2 cellular contexts compared by ENCODE assay signal in genomic region chr10:77671594-77672252, GRCh38.
TF ChIP-seq lines count a peak whose summit lies in the region.

No MANE protein-coding gene starts in this region.

TF ChIP-seq in HepG2, 621 proteins besides CTCF, POLR2A, EP300 and RAD21:
- TF ChIP-seq CHD4 (IDR thresholded peaks at IDR 0.05; ENCODE audit: borderline replicate concordance, low read length) (no peak), CEBPB (IDR thresholded peaks at IDR 0.05; ENCODE audit: borderline replicate concordance, low read depth, low read length) (peak; percentile 50)
TF ChIP-seq in HepG2: peak in this region for 1.

TF ChIP-seq in K562, 482 proteins besides CTCF, POLR2A, EP300 and RAD21:
- no peak for TF ChIP-seq THAP12 (CRISPR knock-in tag; IDR thresholded peaks at IDR 0.05)
- no peak for TF ChIP-seq RNF219 (CRISPR knock-in tag; IDR thresholded peaks at IDR 0.05)
- no peak for TF ChIP-seq ZFPM2 (CRISPR knock-in tag; IDR thresholded peaks at IDR 0.05)
- no peak for TF ChIP-seq CEBPG (CRISPR knock-in tag; IDR thresholded peaks at IDR 0.05)
- peak; percentile 55 to 75; a peak in 3 of 4 replicates for TF ChIP-seq CEBPG (tag; conservative IDR thresholded peaks at IDR 0.05 in 1 of 2, IDR thresholded peaks at IDR 0.05 in 1 of 2)
- no peak for TF ChIP-seq ETV6 (IDR thresholded peaks at IDR 0.05; ENCODE audit: borderline replicate concordance in 1 of 2, low read depth in 2 of 2, low read length in 1 of 2)
- no peak for TF ChIP-seq ETV6 (CRISPR knock-in tag; IDR thresholded peaks at IDR 0.05; ENCODE audit: borderline replicate concordance)
- TF ChIP-seq PTRF (tag; IDR thresholded peaks at IDR 0.05): no peak
- no peak for TF ChIP-seq SRSF9 (IDR thresholded peaks at IDR 0.05; ENCODE audit: borderline replicate concordance, low read depth, low read length)
- no peak for TF ChIP-seq IRF9 (tag; IDR thresholded peaks at IDR 0.05)
- TF ChIP-seq GABPA (tag; conservative IDR thresholded peaks at IDR 0.05; ENCODE audit: low read depth): no peak
- no peak for TF ChIP-seq ETV1 (tag; conservative IDR thresholded peaks at IDR 0.05; ENCODE audit: low read depth)
- no peak for TF ChIP-seq ZNF644 (tag; IDR thresholded peaks at IDR 0.05; ENCODE audit: low read depth)
- peak; percentile 89 for TF ChIP-seq CEBPB (tag; IDR thresholded peaks at IDR 0.05)
- no peak for TF ChIP-seq FOXA3 (CRISPR knock-in tag; conservative IDR thresholded peaks at IDR 0.05 in 1 of 2, IDR thresholded peaks at IDR 0.05 in 1 of 2)
